ENCODE assay signal across 10 cellular contexts in genomic region chr1:67713071-67713806, GRCh38. TPM values are rescaled to one million over a fixed set of nuclear protein-coding genes. Genes with fewer than 3 reads are reported as not detected.
DNase-seq lines count a peak whose midpoint lies in the region; ATAC-seq and TF ChIP-seq lines count a peak whose summit lies in the region.
"Had no signal": no experiment of that assay in that cellular context is flagged by ENCODE, and none has a peak within 500 bp of the region (broad histone marks: within the 10 kb centered on the region; RNA-seq: fewer than 3 reads in every experiment).

No MANE protein-coding gene starts in this region.

- H3K27ac ChIP-seq in heart right ventricle (peak overlapping the region in 3 of 10 donors; percentile 9 to 59 (median 18)), left ventricle myocardium inferior (replicated peaks) (no peak overlapping the region), PC-3 (ENCODE audit: low read length) (peak overlapping the region; percentile 88)

- no peaks in the 10 kb centered on the region for H3K9me2 ChIP-seq in PC-3 (replicated peaks; ENCODE audit: low read length)

- ATAC-seq in heart right ventricle, result peak in 7 of 8 donors; percentile 20 to 73 (median 52)
- peak; percentile 58 for ATAC-seq in PC-3
- ATAC-seq in GM19328 (IDR thresholded peaks at IDR 0.05; ENCODE audit: unreplicated experiment), result no peak
- no peak for ATAC-seq in GM19351 (IDR thresholded peaks at IDR 0.05; ENCODE audit: unreplicated experiment)
- ATAC-seq in activated CD4-positive, alpha-beta T cell treated with anti-CD3 and anti-CD28 coated beads for 36 hours, result no peak

- peaks cover 18 to 71% (median 45%) of the 10 kb centered on the region in 9 donors for H3K4me1 ChIP-seq in heart right ventricle
- H3K4me1 ChIP-seq in left ventricle myocardium inferior, result peaks cover 66% of the 10 kb centered on the region
- peaks cover 77% of the 10 kb centered on the region for H3K4me1 ChIP-seq in PC-3 (ENCODE audit: insufficient read depth, low read length)

- no peaks in the 10 kb centered on the region for H3K9me3 Mint-ChIP-seq in activated CD4-positive, alpha-beta T cell treated with anti-CD3 and anti-CD28 coated beads for 36 hours (ENCODE audit: low read depth)
- H3K9me3 Mint-ChIP-seq: memory B cell had no signal

- whole genome bisulfite sequencing in heart right ventricle, 2 donors, result 91 to 93% methylated on average over 3 of the region's 3 CpGs

- no peaks in the 10 kb centered on the region for H3K27me3 Mint-ChIP-seq in activated CD4-positive, alpha-beta T cell treated with anti-CD3 and anti-CD28 coated beads for 36 hours
- H3K27me3 Mint-ChIP-seq: B cell had no signal

- H3K4me2 ChIP-seq in PC-3 (ENCODE audit: low read length), result peak overlapping the region; percentile 82

- CTCF ChIA-PET in PC-3 (lab: Charles Lee), result interaction anchor here (0.6 kb wide), 1 partner anchor 267 kb away, joined by 5 read pairs; no protein-coding TSS in a partner anchor
- CTCF ChIA-PET in activated CD4-positive, alpha-beta T cell treated with anti-CD3 and anti-CD28 coated beads for 36 hours (lab: Charles Lee), result interaction anchor here (0.7 to 1.5 kb wide), 3 partner anchors 11 to 180 kb away, joined by 3 to 4 read pairs (median 3); partner anchors contain the start of gene GADD45A

- in situ Hi-C loops in GM13977 (cut with MboI; ENCODE audit: low pct_unique_long_range_greater_than_20kb, low sequenced_read_pairs, unreplicated experiment), result no loop called here

- H3F3A ChIP-seq in PC-3 (ENCODE audit: low read length, unreplicated experiment), result no peaks in the 10 kb centered on the region

- no peaks in the 10 kb centered on the region for H3K36me3 ChIP-seq in heart right ventricle
- H3K36me3 ChIP-seq in left ventricle myocardium inferior, result no peaks in the 10 kb centered on the region
- no peaks in the 10 kb centered on the region; the same call in 1 of the 2 replicates for H3K36me3 ChIP-seq in PC-3 (ENCODE audit: low read depth, low read length)

- H4K20me1 ChIP-seq in PC-3 (ENCODE audit: low read length), result no peaks in the 10 kb centered on the region

- H3K4me3 ChIP-seq in heart right ventricle (no peak overlapping the region), left ventricle myocardium inferior (no peak overlapping the region), PC-3 (ENCODE audit: low read length) (peak overlapping the region; percentile 41), fibroblast of mammary gland (ENCODE audit: control insufficient read depth, low read depth, low read length) (no peak overlapping the region)

- H3K27ac Mint-ChIP-seq in activated CD4-positive, alpha-beta T cell treated with anti-CD3 and anti-CD28 coated beads for 36 hours, result no peak overlapping the region
- H3K27ac Mint-ChIP-seq: B cell, memory B cell had no signal

- peak overlapping the region; percentile 44; the same call in 1 of the 2 replicates for H2AFZ ChIP-seq in PC-3 (ENCODE audit: low read length)

- 0 out of 2 replicates have a peak, but pooled peaks cover 8% of the 10 kb centered on the region for H3K79me2 ChIP-seq in PC-3 (ENCODE audit: low read length)

- POLR2A ChIA-PET in PC-3 (lab: Charles Lee; ENCODE audit: unreplicated experiment), result interaction anchor here (0.7 kb wide), 2 partner anchors 16 to 119 kb away, joined by 3 read pairs; no protein-coding TSS in a partner anchor
- POLR2A ChIA-PET in activated CD4-positive, alpha-beta T cell treated with anti-CD3 and anti-CD28 coated beads for 36 hours (lab: Charles Lee), result no interaction called here

- H3K4me3 Mint-ChIP-seq in activated CD4-positive, alpha-beta T cell treated with anti-CD3 and anti-CD28 coated beads for 36 hours, result no peak overlapping the region
- H3K4me3 Mint-ChIP-seq: B cell, memory B cell had no signal

- H3K9me3 ChIP-seq in heart right ventricle (no peaks in the 10 kb centered on the region), left ventricle myocardium inferior (replicated peaks) (no peaks in the 10 kb centered on the region), PC-3 (ENCODE audit: low read length) (no peaks in the 10 kb centered on the region)

- no peaks in the 10 kb centered on the region for H3K27me3 ChIP-seq in heart right ventricle
- H3K27me3 ChIP-seq in left ventricle myocardium inferior (ENCODE audit: low read depth), result no peaks in the 10 kb centered on the region
- H3K27me3 ChIP-seq in PC-3 (ENCODE audit: low read length), result no peaks in the 10 kb centered on the region

- TF ChIP-seq CTCF in heart right ventricle (IDR thresholded peaks at IDR 0.05) (no peak), left ventricle myocardium inferior (IDR thresholded peaks at IDR 0.05; ENCODE audit: borderline replicate concordance) (no peak), PC-3 (conservative IDR thresholded peaks at IDR 0.05; ENCODE audit: low read depth, low read length) (no peak), fibroblast of mammary gland (conservative IDR thresholded peaks at IDR 0.05; ENCODE audit: control insufficient read depth, insufficient read depth, low read depth, low read length) (no peak), GM13977 (IDR thresholded peaks at IDR 0.05; ENCODE audit: extremely low read depth, insufficient read depth, missing control alignments) (no peak)

- DNase-seq in heart right ventricle (peak in 1 of 2 donors; percentile 35), left ventricle myocardium inferior (no peak), PC-3 (peak; percentile 96), fibroblast of mammary gland (ENCODE audit: low read depth) (peak; percentile 93), GM13977 (ENCODE audit: low spot score) (no peak)
- no peak for DNase-seq in activated CD4-positive, alpha-beta T cell treated with anti-CD3 and anti-CD28 coated beads for 36 hours

- no peaks in the 10 kb centered on the region for H3K4me1 Mint-ChIP-seq in activated CD4-positive, alpha-beta T cell treated with anti-CD3 and anti-CD28 coated beads for 36 hours

- peak overlapping the region; percentile 57 for H3K9ac ChIP-seq in PC-3 (ENCODE audit: low read length)

- no TSS peak for BruUV-seq in PC-3 (replicated peaks; lab: Mats Ljungman, UMichigan)

- H3K36me3 Mint-ChIP-seq in activated CD4-positive, alpha-beta T cell treated with anti-CD3 and anti-CD28 coated beads for 36 hours (ENCODE audit: low read depth), result no peaks in the 10 kb centered on the region
- H3K36me3 Mint-ChIP-seq: memory B cell had no signal

- intact Hi-C loops in heart right ventricle (cut with DNase I) (no loop called here), left ventricle myocardium inferior (cut with micrococcal nuclease) (no loop called here), PC-3 (cut with micrococcal nuclease) (no loop called here)
- intact Hi-C loops in activated CD4-positive, alpha-beta T cell treated with anti-CD3 and anti-CD28 coated beads for 36 hours (cut with DNase I, micrococcal nuclease), result no loop called here

RNA-seq across cellular contexts. Expression of gene GADD45A, which starts 28.2 kb away (rescaled TPM):
- total RNA-seq in heart right ventricle (100 to 1,000 TPM in 4 of 10 donors, 10 to 100 TPM in 6; 26.2 to 148 (median 72.7) TPM), left ventricle myocardium inferior (65.0 TPM), PC-3 (2014; rRNA removed) (129 and 153 TPM in 2 replicates)
- polyA plus RNA-seq in heart right ventricle, result 10 to 100 TPM; 40.6 to 41.4 TPM
- 10 to 100 TPM; 20.5 to 26.7 TPM for total RNA-seq in activated CD4-positive, alpha-beta T cell treated with anti-CD3 and anti-CD28 coated beads for 36 hours

Comparison
In these comparisons a context has a peak if more than half of its experiments do, and no peak if none do; other contexts are left out.
1. ATAC-seq: peak in heart right ventricle (7 of 8) and PC-3 (single experiment); none in GM19328 (single experiment), GM19351 (single experiment) and activated CD4-positive, alpha-beta T cell treated with anti-CD3 and anti-CD28 coated beads for 36 hours (single experiment).
2. DNase-seq: peak in PC-3 (single experiment) and fibroblast of mammary gland (single experiment); none in left ventricle myocardium inferior (single experiment), GM13977 (single experiment) and activated CD4-positive, alpha-beta T cell treated with anti-CD3 and anti-CD28 coated beads for 36 hours (single experiment).